Comparison of ENCODE assay signal across 16 cellular contexts in genomic region chrX:110750526-110751189, GRCh38. TPM values are rescaled to one million over a fixed set of nuclear protein-coding genes. Genes with fewer than 3 reads are reported as not detected.
DNase-seq lines count a peak whose midpoint lies in the region; ATAC-seq and TF ChIP-seq lines count a peak whose summit lies in the region.
"Had no signal": no experiment of that assay in that cellular context is flagged by ENCODE, and none has a peak within 500 bp of the region (broad histone marks: within the 10 kb centered on the region; RNA-seq: fewer than 3 reads in every experiment).

No MANE protein-coding gene starts in this region.

- H3K9ac ChIP-seq in neural progenitor cell (no peak overlapping the region), subcutaneous abdominal adipose tissue (ENCODE audit: low read length in 5 of 5) (peak overlapping the region in 2 of 5 donors; percentile 56 to 60)

- H3K9me3 ChIP-seq in neural progenitor cell (ENCODE audit: low read depth) = no peaks in the 10 kb centered on the region
- no peaks in the 10 kb centered on the region for H3K9me3 ChIP-seq in subcutaneous abdominal adipose tissue (ENCODE audit: control insufficient read depth in 5 of 5, low read length in 5 of 5)
- H3K9me3 ChIP-seq: BE2C had no signal

- H3K27ac Mint-ChIP-seq in brain = peak overlapping the region in 3 of 5 experiments; percentile 50 to 76 (median 73)
- H3K27ac Mint-ChIP-seq in neural progenitor cell = peak overlapping the region; percentile 72
- H3K27ac Mint-ChIP-seq: CD4-positive, alpha-beta memory T cell; GM23338 had no signal

- H3K9me3 Mint-ChIP-seq in brain = no peaks in the 10 kb centered on the region
- no peaks in the 10 kb centered on the region for H3K9me3 Mint-ChIP-seq in neural progenitor cell
- H3K9me3 Mint-ChIP-seq: CD4-positive, alpha-beta memory T cell; GM23338 had no signal

- no peak overlapping the region for H2AFZ ChIP-seq in neural progenitor cell (replicated peaks)
- H2AFZ ChIP-seq: GM23338 had no signal

- H3K4me1 Mint-ChIP-seq in brain (peaks cover 44% of the 10 kb centered on the region), neural progenitor cell (peaks cover 11% of the 10 kb centered on the region)
- H3K4me1 Mint-ChIP-seq: CD4-positive, alpha-beta memory T cell had no signal

- no peaks in the 10 kb centered on the region for H4K20me1 ChIP-seq in neural progenitor cell (ENCODE audit: low read depth)

- no peaks in the 10 kb centered on the region for H3K36me3 ChIP-seq in neural progenitor cell
- no peaks in the 10 kb centered on the region for H3K36me3 ChIP-seq in subcutaneous abdominal adipose tissue (ENCODE audit: control insufficient read depth in 5 of 5, insufficient read depth in 5 of 5, low read length in 5 of 5)
- H3K36me3 ChIP-seq: BE2C had no signal

- peaks cover 6% of the 10 kb centered on the region for H3K27me3 Mint-ChIP-seq in brain
- no peaks in the 10 kb centered on the region for H3K27me3 Mint-ChIP-seq in neural progenitor cell (ENCODE audit: insufficient read depth, low read depth)
- H3K27me3 Mint-ChIP-seq: CD4-positive, alpha-beta memory T cell had no signal

- DNase-seq in fibroblast of peridontal ligament (ENCODE audit: extremely low read depth) (peak; percentile 31), neural progenitor cell (ENCODE audit: low spot score) (peak; percentile 30), NCI-H1417 (lab: John Stamatoyannopoulos, UW) (no peak), HK-2 (ENCODE audit: unreplicated experiment) (no peak), foreskin keratinocyte (no peak), GF-D8 (lab: John Stamatoyannopoulos, UW) (no peak)
- DNase-seq: BE2C; CD4-positive, alpha-beta memory T cell; DMS79; H7 had no signal

- H3K79me2 ChIP-seq in neural progenitor cell (ENCODE audit: low read depth) = no peaks in the 10 kb centered on the region

- H3K4me3 Mint-ChIP-seq in brain (no peak overlapping the region), neural progenitor cell (no peak overlapping the region)
- H3K4me3 Mint-ChIP-seq: CD4-positive, alpha-beta memory T cell; GM23338 had no signal

- no peak overlapping the region for H3K27ac ChIP-seq in neural progenitor cell
- peak overlapping the region; percentile 79 for H3K27ac ChIP-seq in subcutaneous abdominal adipose tissue (ENCODE audit: low read depth, low read length)
- no peak overlapping the region for H3K27ac ChIP-seq in foreskin keratinocyte
- H3K27ac ChIP-seq: C4-2B had no signal

- no peak for ATAC-seq in foreskin keratinocyte
- ATAC-seq: GM23338, HepG2 had no signal

- no peaks in the 10 kb centered on the region for H3F3A ChIP-seq in neural progenitor cell (ENCODE audit: low read depth)

- H3K36me3 Mint-ChIP-seq in brain = peaks cover 10% of the 10 kb centered on the region
- H3K36me3 Mint-ChIP-seq in neural progenitor cell = no peaks in the 10 kb centered on the region
- H3K36me3 Mint-ChIP-seq: CD4-positive, alpha-beta memory T cell had no signal

- H3K4me1 ChIP-seq in neural progenitor cell (peaks cover 10% of the 10 kb centered on the region), subcutaneous abdominal adipose tissue (ENCODE audit: control insufficient read depth in 5 of 5, insufficient read depth in 5 of 5, low read length in 5 of 5) (peaks cover 0 to 57% (median 15%) of the 10 kb centered on the region in 5 donors), foreskin keratinocyte (no peaks in the 10 kb centered on the region)
- H3K4me1 ChIP-seq: BE2C had no signal

- H3K4me3 ChIP-seq in neural progenitor cell (no peak overlapping the region), subcutaneous abdominal adipose tissue (ENCODE audit: low read depth in 1 of 5, low read length in 5 of 5) (peak overlapping the region in 1 of 5 donors; percentile 22)
- H3K4me3 ChIP-seq: GM23338 had no signal

- H3K4me2 ChIP-seq in neural progenitor cell = no peak overlapping the region
- H3K4me2 ChIP-seq: GM23338 had no signal

- TF ChIP-seq CTCF in brain (conservative IDR thresholded peaks at IDR 0.05) (no peak), neural progenitor cell (IDR thresholded peaks at IDR 0.05) (no peak), foreskin keratinocyte (conservative IDR thresholded peaks at IDR 0.05) (no peak)

- H3K27me3 ChIP-seq in neural progenitor cell (no peaks in the 10 kb centered on the region), subcutaneous abdominal adipose tissue (ENCODE audit: control insufficient read depth in 5 of 5, insufficient read depth in 4 of 5, low read length in 5 of 5) (peaks cover 0 to 6% (median 3%) of the 10 kb centered on the region in 5 donors), foreskin keratinocyte (no peaks in the 10 kb centered on the region)
- H3K27me3 ChIP-seq: BE2C had no signal

RNA-seq across cellular contexts. Expression of gene CHRDL1, which starts 45.0 kb away (rescaled TPM):
- 5.7 TPM for polyA plus RNA-seq in brain (ENCODE audit: insufficient read depth, low read depth, low replicate concordance)
- total RNA-seq in neural progenitor cell (ENCODE audit: low replicate concordance) = 15.0 and 15.5 TPM in 2 replicates
- total RNA-seq in foreskin keratinocyte = not detected in 2 replicates
- polyA plus RNA-seq in foreskin keratinocyte = not detected in 2 replicates
- total RNA-seq: CD4-positive, alpha-beta memory T cell; G401; HepG2 had no signal
- polyA plus RNA-seq: CD4-positive, alpha-beta memory T cell; HepG2 had no signal

Comparison
In these comparisons a context has a peak if more than half of its experiments do, and no peak if none do; other contexts are left out.
1. DNase-seq: peak in fibroblast of peridontal ligament (single experiment) and neural progenitor cell (single experiment); none in NCI-H1417 (0 of 3), HK-2 (single experiment), foreskin keratinocyte (0 of 2) and GF-D8 (single experiment).
2. RNA of gene CHRDL1, which starts 45.0 kb away (total RNA-seq): 15.0 to 15.5 TPM in neural progenitor cell; not detected in foreskin keratinocyte; every median in the first group is over 10 times any median in the second.